ENCODE assay signal across 1 cellular context in the genomic region with DNA sequence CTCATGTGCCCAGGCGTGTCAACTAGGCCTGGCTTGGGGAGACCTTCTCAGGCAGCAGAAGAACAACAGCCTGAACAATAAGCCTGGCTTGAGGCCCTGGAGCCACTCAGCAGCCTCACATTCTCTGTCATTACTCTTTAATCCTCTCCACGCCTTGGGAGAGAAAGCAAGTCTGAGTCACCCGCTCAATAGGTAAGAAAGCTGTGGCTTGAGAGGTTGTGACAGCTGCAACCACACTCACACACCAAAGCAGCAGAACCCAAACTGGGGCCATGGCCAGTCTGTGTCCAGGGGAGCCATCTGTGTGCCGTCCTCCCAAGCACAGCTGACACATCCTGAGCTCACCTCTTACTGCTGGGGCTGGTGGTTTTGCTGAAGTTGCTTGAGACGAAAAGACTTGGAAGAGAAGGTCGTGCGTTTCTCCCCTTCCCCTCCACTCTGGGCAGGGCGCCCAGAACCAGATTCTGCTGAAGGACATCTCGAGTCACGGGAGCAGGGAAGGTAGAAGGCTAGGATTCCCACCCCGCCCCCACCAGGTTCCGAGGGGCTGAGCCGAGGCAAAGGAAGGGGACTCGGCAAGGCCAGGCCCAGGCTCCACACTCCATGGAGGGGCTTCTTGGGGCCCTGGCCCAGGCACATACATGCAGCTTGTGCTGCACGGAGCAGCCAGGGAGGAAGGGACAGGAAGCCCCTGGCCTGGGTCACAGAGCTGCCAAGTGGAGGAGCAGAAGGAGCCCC.
TF ChIP-seq lines count a peak whose summit lies in the region.

No MANE protein-coding gene starts in this region.

TF ChIP-seq in HepG2, 621 proteins besides CTCF, POLR2A, EP300 and RAD21 (continued from another document and continues in another):
- TF ChIP-seq, protein P1, sequence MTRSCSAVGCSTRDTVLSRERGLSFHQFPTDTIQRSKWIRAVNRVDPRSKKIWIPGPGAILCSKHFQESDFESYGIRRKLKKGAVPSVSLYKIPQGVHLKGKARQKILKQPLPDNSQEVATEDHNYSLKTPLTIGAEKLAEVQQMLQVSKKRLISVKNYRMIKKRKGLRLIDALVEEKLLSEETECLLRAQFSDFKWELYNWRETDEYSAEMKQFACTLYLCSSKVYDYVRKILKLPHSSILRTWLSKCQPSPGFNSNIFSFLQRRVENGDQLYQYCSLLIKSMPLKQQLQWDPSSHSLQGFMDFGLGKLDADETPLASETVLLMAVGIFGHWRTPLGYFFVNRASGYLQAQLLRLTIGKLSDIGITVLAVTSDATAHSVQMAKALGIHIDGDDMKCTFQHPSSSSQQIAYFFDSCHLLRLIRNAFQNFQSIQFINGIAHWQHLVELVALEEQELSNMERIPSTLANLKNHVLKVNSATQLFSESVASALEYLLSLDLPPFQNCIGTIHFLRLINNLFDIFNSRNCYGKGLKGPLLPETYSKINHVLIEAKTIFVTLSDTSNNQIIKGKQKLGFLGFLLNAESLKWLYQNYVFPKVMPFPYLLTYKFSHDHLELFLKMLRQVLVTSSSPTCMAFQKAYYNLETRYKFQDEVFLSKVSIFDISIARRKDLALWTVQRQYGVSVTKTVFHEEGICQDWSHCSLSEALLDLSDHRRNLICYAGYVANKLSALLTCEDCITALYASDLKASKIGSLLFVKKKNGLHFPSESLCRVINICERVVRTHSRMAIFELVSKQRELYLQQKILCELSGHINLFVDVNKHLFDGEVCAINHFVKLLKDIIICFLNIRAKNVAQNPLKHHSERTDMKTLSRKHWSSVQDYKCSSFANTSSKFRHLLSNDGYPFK (CRISPR knock-in tag; IDR thresholded peaks at IDR 0.05; ENCODE audit: borderline replicate concordance), result 0 out of 2 replicates have a peak, but pooled peaks have one; percentile 31
- TF ChIP-seq CEBPG (CRISPR knock-in tag; IDR thresholded peaks at IDR 0.05) (no peak), PHF20 (CRISPR knock-in tag; IDR thresholded peaks at IDR 0.05) (no peak), TBP (CRISPR knock-in tag; IDR thresholded peaks at IDR 0.05) (no peak), NFE2L2 (IDR thresholded peaks at IDR 0.05; ENCODE audit: low read length) (no peak), ZMYM4 (CRISPR knock-in tag; IDR thresholded peaks at IDR 0.05) (peak; percentile 32; the same call in 1 of the 2 replicates), ZNF383 (CRISPR knock-in tag; IDR thresholded peaks at IDR 0.05; ENCODE audit: borderline replicate concordance) (no peak), MTF2 (CRISPR knock-in tag; IDR thresholded peaks at IDR 0.05; ENCODE audit: borderline replicate concordance) (no peak), ARHGAP35 (CRISPR knock-in tag; IDR thresholded peaks at IDR 0.05; ENCODE audit: borderline replicate concordance) (no peak), ZNF337 (CRISPR knock-in tag; IDR thresholded peaks at IDR 0.05; ENCODE audit: borderline replicate concordance, low read depth) (no peak), POLR2AphosphoS2 (IDR thresholded peaks at IDR 0.05; ENCODE audit: low read depth, low read length) (no peak), ZNF619 (CRISPR knock-in tag; IDR thresholded peaks at IDR 0.05) (0 out of 2 replicates have a peak, but pooled peaks have one; percentile 22), EED (CRISPR knock-in tag; IDR thresholded peaks at IDR 0.05) (0 out of 2 replicates have a peak, but pooled peaks have one; percentile 34), RFXAP (CRISPR knock-in tag; IDR thresholded peaks at IDR 0.05; ENCODE audit: borderline replicate concordance) (no peak), ZNF232 (CRISPR knock-in tag; IDR thresholded peaks at IDR 0.05; ENCODE audit: borderline replicate concordance) (no peak), FIP1L1 (IDR thresholded peaks at IDR 0.05; ENCODE audit: borderline replicate concordance, insufficient read depth, low read depth, low read length) (no peak), ZNF292 (CRISPR knock-in tag; IDR thresholded peaks at IDR 0.05; ENCODE audit: borderline replicate concordance, low read depth) (peak; percentile 64; the same call in 1 of the 2 replicates), SP5 (CRISPR knock-in tag; IDR thresholded peaks at IDR 0.05; ENCODE audit: borderline replicate concordance, low read depth) (no peak), SNAPC2 (CRISPR knock-in tag; IDR thresholded peaks at IDR 0.05) (no peak), ZNF451 (CRISPR knock-in tag; IDR thresholded peaks at IDR 0.05) (no peak)
- TF ChIP-seq, protein P2, sequence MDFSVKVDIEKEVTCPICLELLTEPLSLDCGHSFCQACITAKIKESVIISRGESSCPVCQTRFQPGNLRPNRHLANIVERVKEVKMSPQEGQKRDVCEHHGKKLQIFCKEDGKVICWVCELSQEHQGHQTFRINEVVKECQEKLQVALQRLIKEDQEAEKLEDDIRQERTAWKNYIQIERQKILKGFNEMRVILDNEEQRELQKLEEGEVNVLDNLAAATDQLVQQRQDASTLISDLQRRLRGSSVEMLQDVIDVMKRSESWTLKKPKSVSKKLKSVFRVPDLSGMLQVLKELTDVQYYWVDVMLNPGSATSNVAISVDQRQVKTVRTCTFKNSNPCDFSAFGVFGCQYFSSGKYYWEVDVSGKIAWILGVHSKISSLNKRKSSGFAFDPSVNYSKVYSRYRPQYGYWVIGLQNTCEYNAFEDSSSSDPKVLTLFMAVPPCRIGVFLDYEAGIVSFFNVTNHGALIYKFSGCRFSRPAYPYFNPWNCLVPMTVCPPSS (IDR thresholded peaks at IDR 0.05), result no peak
- TF ChIP-seq, protein P3, sequence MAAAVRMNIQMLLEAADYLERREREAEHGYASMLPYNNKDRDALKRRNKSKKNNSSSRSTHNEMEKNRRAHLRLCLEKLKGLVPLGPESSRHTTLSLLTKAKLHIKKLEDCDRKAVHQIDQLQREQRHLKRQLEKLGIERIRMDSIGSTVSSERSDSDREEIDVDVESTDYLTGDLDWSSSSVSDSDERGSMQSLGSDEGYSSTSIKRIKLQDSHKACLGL (CRISPR knock-in tag; IDR thresholded peaks at IDR 0.05), result no peak
- TF ChIP-seq, protein P4, sequence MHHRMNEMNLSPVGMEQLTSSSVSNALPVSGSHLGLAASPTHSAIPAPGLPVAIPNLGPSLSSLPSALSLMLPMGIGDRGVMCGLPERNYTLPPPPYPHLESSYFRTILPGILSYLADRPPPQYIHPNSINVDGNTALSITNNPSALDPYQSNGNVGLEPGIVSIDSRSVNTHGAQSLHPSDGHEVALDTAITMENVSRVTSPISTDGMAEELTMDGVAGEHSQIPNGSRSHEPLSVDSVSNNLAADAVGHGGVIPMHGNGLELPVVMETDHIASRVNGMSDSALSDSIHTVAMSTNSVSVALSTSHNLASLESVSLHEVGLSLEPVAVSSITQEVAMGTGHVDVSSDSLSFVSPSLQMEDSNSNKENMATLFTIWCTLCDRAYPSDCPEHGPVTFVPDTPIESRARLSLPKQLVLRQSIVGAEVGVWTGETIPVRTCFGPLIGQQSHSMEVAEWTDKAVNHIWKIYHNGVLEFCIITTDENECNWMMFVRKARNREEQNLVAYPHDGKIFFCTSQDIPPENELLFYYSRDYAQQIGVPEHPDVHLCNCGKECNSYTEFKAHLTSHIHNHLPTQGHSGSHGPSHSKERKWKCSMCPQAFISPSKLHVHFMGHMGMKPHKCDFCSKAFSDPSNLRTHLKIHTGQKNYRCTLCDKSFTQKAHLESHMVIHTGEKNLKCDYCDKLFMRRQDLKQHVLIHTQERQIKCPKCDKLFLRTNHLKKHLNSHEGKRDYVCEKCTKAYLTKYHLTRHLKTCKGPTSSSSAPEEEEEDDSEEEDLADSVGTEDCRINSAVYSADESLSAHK (CRISPR knock-in tag; IDR thresholded peaks at IDR 0.05; ENCODE audit: borderline replicate concordance), result no peak
- TF ChIP-seq, protein P5, sequence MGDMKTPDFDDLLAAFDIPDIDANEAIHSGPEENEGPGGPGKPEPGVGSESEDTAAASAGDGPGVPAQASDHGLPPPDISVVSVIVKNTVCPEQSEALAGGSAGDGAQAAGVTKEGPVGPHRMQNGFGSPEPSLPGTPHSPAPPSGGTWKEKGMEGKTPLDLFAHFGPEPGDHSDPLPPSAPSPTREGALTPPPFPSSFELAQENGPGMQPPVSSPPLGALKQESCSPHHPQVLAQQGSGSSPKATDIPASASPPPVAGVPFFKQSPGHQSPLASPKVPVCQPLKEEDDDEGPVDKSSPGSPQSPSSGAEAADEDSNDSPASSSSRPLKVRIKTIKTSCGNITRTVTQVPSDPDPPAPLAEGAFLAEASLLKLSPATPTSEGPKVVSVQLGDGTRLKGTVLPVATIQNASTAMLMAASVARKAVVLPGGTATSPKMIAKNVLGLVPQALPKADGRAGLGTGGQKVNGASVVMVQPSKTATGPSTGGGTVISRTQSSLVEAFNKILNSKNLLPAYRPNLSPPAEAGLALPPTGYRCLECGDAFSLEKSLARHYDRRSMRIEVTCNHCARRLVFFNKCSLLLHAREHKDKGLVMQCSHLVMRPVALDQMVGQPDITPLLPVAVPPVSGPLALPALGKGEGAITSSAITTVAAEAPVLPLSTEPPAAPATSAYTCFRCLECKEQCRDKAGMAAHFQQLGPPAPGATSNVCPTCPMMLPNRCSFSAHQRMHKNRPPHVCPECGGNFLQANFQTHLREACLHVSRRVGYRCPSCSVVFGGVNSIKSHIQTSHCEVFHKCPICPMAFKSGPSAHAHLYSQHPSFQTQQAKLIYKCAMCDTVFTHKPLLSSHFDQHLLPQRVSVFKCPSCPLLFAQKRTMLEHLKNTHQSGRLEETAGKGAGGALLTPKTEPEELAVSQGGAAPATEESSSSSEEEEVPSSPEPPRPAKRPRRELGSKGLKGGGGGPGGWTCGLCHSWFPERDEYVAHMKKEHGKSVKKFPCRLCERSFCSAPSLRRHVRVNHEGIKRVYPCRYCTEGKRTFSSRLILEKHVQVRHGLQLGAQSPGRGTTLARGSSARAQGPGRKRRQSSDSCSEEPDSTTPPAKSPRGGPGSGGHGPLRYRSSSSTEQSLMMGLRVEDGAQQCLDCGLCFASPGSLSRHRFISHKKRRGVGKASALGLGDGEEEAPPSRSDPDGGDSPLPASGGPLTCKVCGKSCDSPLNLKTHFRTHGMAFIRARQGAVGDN (CRISPR knock-in tag; IDR thresholded peaks at IDR 0.05), result peak; percentile 66
- TF ChIP-seq, protein P6, sequence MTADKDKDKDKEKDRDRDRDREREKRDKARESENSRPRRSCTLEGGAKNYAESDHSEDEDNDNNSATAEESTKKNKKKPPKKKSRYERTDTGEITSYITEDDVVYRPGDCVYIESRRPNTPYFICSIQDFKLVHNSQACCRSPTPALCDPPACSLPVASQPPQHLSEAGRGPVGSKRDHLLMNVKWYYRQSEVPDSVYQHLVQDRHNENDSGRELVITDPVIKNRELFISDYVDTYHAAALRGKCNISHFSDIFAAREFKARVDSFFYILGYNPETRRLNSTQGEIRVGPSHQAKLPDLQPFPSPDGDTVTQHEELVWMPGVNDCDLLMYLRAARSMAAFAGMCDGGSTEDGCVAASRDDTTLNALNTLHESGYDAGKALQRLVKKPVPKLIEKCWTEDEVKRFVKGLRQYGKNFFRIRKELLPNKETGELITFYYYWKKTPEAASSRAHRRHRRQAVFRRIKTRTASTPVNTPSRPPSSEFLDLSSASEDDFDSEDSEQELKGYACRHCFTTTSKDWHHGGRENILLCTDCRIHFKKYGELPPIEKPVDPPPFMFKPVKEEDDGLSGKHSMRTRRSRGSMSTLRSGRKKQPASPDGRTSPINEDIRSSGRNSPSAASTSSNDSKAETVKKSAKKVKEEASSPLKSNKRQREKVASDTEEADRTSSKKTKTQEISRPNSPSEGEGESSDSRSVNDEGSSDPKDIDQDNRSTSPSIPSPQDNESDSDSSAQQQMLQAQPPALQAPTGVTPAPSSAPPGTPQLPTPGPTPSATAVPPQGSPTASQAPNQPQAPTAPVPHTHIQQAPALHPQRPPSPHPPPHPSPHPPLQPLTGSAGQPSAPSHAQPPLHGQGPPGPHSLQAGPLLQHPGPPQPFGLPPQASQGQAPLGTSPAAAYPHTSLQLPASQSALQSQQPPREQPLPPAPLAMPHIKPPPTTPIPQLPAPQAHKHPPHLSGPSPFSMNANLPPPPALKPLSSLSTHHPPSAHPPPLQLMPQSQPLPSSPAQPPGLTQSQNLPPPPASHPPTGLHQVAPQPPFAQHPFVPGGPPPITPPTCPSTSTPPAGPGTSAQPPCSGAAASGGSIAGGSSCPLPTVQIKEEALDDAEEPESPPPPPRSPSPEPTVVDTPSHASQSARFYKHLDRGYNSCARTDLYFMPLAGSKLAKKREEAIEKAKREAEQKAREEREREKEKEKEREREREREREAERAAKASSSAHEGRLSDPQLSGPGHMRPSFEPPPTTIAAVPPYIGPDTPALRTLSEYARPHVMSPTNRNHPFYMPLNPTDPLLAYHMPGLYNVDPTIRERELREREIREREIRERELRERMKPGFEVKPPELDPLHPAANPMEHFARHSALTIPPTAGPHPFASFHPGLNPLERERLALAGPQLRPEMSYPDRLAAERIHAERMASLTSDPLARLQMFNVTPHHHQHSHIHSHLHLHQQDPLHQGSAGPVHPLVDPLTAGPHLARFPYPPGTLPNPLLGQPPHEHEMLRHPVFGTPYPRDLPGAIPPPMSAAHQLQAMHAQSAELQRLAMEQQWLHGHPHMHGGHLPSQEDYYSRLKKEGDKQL (CRISPR knock-in tag; IDR thresholded peaks at IDR 0.05; ENCODE audit: low read depth), result no peak
- TF ChIP-seq, protein P7, sequence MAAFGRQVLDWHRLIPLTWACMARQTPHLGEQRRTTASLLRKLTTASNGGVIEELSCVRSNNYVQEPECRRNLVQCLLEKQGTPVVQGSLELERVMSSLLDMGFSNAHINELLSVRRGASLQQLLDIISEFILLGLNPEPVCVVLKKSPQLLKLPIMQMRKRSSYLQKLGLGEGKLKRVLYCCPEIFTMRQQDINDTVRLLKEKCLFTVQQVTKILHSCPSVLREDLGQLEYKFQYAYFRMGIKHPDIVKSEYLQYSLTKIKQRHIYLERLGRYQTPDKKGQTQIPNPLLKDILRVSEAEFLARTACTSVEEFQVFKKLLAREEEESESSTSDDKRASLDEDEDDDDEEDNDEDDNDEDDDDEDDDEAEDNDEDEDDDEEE (CRISPR knock-in tag; IDR thresholded peaks at IDR 0.05), result no peak
- TF ChIP-seq, protein P8, sequence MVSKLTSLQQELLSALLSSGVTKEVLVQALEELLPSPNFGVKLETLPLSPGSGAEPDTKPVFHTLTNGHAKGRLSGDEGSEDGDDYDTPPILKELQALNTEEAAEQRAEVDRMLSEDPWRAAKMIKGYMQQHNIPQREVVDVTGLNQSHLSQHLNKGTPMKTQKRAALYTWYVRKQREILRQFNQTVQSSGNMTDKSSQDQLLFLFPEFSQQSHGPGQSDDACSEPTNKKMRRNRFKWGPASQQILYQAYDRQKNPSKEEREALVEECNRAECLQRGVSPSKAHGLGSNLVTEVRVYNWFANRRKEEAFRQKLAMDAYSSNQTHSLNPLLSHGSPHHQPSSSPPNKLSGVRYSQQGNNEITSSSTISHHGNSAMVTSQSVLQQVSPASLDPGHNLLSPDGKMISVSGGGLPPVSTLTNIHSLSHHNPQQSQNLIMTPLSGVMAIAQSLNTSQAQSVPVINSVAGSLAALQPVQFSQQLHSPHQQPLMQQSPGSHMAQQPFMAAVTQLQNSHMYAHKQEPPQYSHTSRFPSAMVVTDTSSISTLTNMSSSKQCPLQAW (CRISPR knock-in tag; IDR thresholded peaks at IDR 0.05), result no peak
- TF ChIP-seq, protein P9, sequence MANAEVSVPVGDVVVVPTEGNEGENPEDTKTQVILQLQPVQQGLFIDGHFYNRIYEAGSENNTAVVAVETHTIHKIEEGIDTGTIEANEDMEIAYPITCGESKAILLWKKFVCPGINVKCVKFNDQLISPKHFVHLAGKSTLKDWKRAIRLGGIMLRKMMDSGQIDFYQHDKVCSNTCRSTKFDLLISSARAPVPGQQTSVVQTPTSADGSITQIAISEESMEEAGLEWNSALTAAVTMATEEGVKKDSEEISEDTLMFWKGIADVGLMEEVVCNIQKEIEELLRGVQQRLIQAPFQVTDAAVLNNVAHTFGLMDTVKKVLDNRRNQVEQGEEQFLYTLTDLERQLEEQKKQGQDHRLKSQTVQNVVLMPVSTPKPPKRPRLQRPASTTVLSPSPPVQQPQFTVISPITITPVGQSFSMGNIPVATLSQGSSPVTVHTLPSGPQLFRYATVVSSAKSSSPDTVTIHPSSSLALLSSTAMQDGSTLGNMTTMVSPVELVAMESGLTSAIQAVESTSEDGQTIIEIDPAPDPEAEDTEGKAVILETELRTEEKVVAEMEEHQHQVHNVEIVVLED (CRISPR knock-in tag; IDR thresholded peaks at IDR 0.05; ENCODE audit: borderline replicate concordance), result no peak
- TF ChIP-seq, protein P10, sequence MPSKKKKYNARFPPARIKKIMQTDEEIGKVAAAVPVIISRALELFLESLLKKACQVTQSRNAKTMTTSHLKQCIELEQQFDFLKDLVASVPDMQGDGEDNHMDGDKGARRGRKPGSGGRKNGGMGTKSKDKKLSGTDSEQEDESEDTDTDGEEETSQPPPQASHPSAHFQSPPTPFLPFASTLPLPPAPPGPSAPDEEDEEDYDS (CRISPR knock-in tag; IDR thresholded peaks at IDR 0.05), result no peak
